In the genomic region with DNA sequence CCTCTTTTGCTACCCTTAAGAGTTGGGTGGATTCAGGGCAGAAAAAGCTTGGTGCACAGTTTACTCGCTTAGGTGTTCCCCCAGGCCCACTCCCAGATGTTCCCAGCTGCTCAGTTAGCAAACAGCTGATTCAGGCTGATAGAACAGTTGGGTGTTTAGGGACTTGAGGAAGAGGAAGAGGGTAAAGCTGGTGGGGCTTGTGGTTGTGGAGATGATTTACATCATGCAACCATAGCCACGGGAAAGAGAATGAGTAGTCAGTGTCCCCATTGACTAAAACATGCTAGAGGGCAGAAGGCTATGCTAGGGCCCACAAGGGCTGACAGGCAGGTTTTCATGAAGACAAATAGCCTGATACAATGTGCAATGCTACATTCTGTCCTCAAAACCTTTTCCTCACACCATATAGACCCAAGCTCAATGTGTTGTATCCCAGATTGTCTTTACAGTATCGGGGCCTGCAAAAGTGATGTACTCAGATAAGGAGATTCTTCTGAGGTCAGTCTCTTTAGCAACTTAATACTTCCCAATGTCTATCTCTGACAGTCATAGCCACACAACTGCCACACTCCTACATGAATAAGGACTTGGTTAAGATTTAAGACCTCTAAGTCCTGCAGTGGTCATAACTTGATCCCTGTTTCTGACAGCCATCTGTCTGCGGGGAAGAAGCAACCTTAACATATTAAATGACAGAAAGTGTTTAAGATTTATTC, we compare ENCODE assay signal across 12 cellular contexts. TPM values are rescaled to one million over a fixed set of nuclear protein-coding genes. Genes with fewer than 3 reads are reported as not detected.
DNase-seq lines count a peak whose midpoint lies in the region; ATAC-seq and TF ChIP-seq lines count a peak whose summit lies in the region.
"Had no signal": no experiment of that assay in that cellular context is flagged by ENCODE, and none has a peak within 500 bp of the region (broad histone marks: within the 10 kb centered on the region; RNA-seq: fewer than 3 reads in every experiment).

No MANE protein-coding gene starts in this region.

- H3K9me3 ChIP-seq in Peyer's patch, result no peaks in the 10 kb centered on the region

- H3K4me3 ChIP-seq in Peyer's patch, result no peak overlapping the region

- peak; percentile 62 for ATAC-seq in GM18520 (IDR thresholded peaks at IDR 0.05; ENCODE audit: unreplicated experiment)
- peak; percentile 77 for ATAC-seq in GM21825 (IDR thresholded peaks at IDR 0.05; ENCODE audit: unreplicated experiment)
- ATAC-seq in HG03469 (IDR thresholded peaks at IDR 0.05; ENCODE audit: unreplicated experiment), result peak; percentile 38
- ATAC-seq: stimulated activated memory B cell treated with anti-CD40 and anti-IgM and Interleukin-4, amounts not matched to agents 10 μg/mL and 1 μg/mL and 100 μg/mL, for 72 hours had no signal

- no peaks in the 10 kb centered on the region for H3K4me1 ChIP-seq in Peyer's patch

- no peak for TF ChIP-seq CTCF in Peyer's patch (IDR thresholded peaks at IDR 0.05)

- TF ChIP-seq POLR2A in Peyer's patch (IDR thresholded peaks at IDR 0.05), result no peak

- no peaks in the 10 kb centered on the region for H3K27me3 ChIP-seq in Peyer's patch

- DNase-seq in kidney tubule cell (ENCODE audit: low spot score) (peak; percentile 34), NCI-H2107 treated with DMSO at 0.1 percent for 48 hours (lab: John Stamatoyannopoulos, UW; ENCODE audit: unreplicated experiment) (no peak), NCI-H2029 treated with DMSO at 0.1 percent for 48 hours (lab: John Stamatoyannopoulos, UW) (no peak), NCI-H1417 (lab: John Stamatoyannopoulos, UW) (no peak), Peyer's patch (no peak)
- DNase-seq: activated CD4-positive, alpha-beta T cell treated with anti-CD3 and anti-CD28 coated beads, Interleukin-2, amount 10 ng/mL, durations not matched to agents 7 days and 5 days; C1 segment of cervical spinal cord; SHP77 had no signal

- H3K27ac ChIP-seq in Peyer's patch, result no peak overlapping the region

- H3K36me3 ChIP-seq in Peyer's patch, result no peaks in the 10 kb centered on the region

RNA-seq across cellular contexts. Expression of a gene that starts 15.6 kb away (rescaled TPM):
- 1 to 10 TPM in 3 of 4 donors, under 1 TPM in 1; 0.88 to 7.6 (median 3.8) TPM for total RNA-seq in Peyer's patch
- total RNA-seq: activated CD4-positive, alpha-beta T cell treated with anti-CD3 and anti-CD28 coated beads, Interleukin-2, amount 10 ng/mL, durations not matched to agents 7 days and 5 days had no signal
